8 cellular contexts compared by ENCODE assay signal in the genomic region with DNA sequence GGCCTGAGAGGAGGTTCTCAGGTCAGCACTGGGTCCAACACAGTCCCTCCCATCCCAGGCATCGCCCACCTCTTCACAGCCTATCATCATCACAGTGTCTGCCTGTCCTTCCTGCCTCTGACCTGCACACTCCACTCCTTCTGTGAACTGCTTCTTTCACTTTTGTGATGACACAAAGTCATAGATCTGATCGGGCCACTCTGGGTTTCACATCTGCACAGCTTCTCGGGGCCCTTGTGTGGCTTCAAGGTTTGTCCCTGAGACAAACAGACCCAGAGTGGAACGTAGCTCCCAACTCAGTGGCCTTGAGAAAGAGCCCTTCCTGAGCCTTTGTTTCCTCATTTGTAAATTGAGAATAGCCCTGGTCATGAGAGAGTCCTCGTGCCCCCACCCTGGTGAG.
DNase-seq lines count a peak whose midpoint lies in the region; ATAC-seq and TF ChIP-seq lines count a peak whose summit lies in the region.
"Not testable (repeated sequence)": the region's sequence is repeated elsewhere in the genome, so short reads cannot be mapped to it uniquely, and the experiment has no call there.

No MANE protein-coding gene starts in this region.

- not testable (repeated sequence) for H3K27ac Mint-ChIP-seq in activated B cell treated with CpG ODN at 0.5 μM for 24 hours

- DNase-seq in activated B cell treated with CpG ODN at 0.5 μM for 24 hours = not testable (repeated sequence)
- peak; percentile 77 for DNase-seq in activated effector memory CD4-positive, alpha-beta T cell treated with anti-CD3 and anti-CD28 coated beads, Interleukin-2, amount 50 U/mL, for 16 hours
- DNase-seq in stimulated activated CD4-positive, alpha-beta T cell treated with anti-CD3 and anti-CD28 coated beads, Interleukin-4, amount 100 ng/mL, for 1 hour = peak; percentile 13

- ATAC-seq in GM18508 (IDR thresholded peaks at IDR 0.05; ENCODE audit: insufficient read depth, unreplicated experiment) (peak; percentile 89), GM19395 (IDR thresholded peaks at IDR 0.05; ENCODE audit: unreplicated experiment) (peak; percentile 97), GM21723 (IDR thresholded peaks at IDR 0.05; ENCODE audit: unreplicated experiment) (peak; percentile 97), HG02981 (IDR thresholded peaks at IDR 0.05; ENCODE audit: unreplicated experiment) (peak; percentile 96), HG03439 (IDR thresholded peaks at IDR 0.05; ENCODE audit: unreplicated experiment) (peak; percentile 96), activated B cell treated with CpG ODN at 0.5 μM for 24 hours (ENCODE audit: low read depth) (peak; percentile 37)

- intact Hi-C loops in activated B cell treated with CpG ODN at 0.5 μM for 24 hours (cut with micrococcal nuclease) = not testable (repeated sequence)

- POLR2A ChIA-PET in activated B cell treated with CpG ODN at 0.5 μM for 24 hours (lab: Charles Lee) = not testable (repeated sequence)

- not testable (repeated sequence) for H3K4me1 Mint-ChIP-seq in activated B cell treated with CpG ODN at 0.5 μM for 24 hours

- not testable (repeated sequence) for H3K4me3 Mint-ChIP-seq in activated B cell treated with CpG ODN at 0.5 μM for 24 hours

- H3K9me3 Mint-ChIP-seq in activated B cell treated with CpG ODN at 0.5 μM for 24 hours = not testable (repeated sequence)

- not testable (repeated sequence) for H3K36me3 Mint-ChIP-seq in activated B cell treated with CpG ODN at 0.5 μM for 24 hours (ENCODE audit: low read depth)

- not testable (repeated sequence) for TF ChIP-seq CTCF in activated B cell treated with CpG ODN at 0.5 μM for 24 hours (IDR thresholded peaks at IDR 0.05)

- not testable (repeated sequence) for H3K27me3 Mint-ChIP-seq in activated B cell treated with CpG ODN at 0.5 μM for 24 hours

- CTCF ChIA-PET in activated B cell treated with CpG ODN at 0.5 μM for 24 hours (lab: Charles Lee) = not testable (repeated sequence)

Comparison
In these comparisons a context has a peak if more than half of its experiments do, and no peak if none do; other contexts are left out.
1. ATAC-seq: peak in every context shown above with its lines; median percentile 97 in GM19395; 97 in GM21723; 96 in HG02981; 96 in HG03439; 89 in GM18508; 37 in activated B cell treated with CpG ODN at 0.5 μM for 24 hours.